Comparison of ENCODE assay signal across 1 cellular context in the genomic region with DNA sequence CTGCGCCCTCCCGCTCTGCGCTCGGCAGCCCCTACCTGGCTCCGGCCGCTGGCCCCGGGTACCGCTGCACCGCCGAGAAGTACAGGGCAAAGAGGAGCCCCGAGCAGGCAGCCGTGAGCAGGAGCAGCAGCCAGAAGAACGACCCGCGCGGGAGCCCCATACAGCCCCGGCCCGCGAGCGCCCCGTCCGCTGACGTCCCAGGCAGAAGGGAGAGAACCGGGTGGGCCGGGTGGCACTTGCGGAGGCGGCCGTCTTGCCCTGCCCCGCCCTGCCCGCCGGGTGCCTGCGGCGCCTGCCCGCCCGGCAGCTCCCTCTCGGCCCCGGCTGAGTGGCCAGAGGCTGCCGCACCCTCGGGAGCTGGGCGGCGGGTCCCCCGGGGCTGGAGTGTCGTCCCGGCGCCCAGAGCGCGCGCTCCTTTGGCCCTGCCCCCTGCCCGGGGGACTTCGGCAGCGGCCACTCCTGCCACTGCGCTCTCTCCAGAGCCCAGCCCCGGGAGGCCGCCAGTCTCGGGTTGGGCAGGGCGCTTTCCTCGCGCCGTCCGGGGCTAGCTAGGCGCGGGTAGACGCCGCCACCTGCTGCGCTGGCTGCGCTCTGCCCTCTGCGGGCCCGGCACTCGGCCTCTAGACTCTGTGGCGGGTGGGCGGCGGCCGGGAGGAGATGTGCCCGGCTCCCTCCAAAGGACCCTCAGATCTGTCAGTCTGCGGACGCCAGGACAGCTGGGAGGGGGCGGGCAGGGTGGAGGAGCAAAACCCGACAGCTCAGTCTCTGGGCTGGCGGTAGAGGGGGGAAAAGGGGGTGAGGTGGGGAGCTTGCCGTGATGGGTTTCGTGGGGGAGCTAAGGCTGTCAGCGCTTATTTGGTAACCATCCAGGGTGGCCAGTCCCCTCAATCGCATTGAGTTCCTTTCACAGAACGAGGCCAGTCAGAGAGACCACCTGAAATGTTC.
A peak's percentile ranks its signal among the peaks of the same experiment; 100 is the strongest.
TF ChIP-seq lines count a peak whose summit lies in the region.

A gene (minus strand): TSS at position 212 of the 945 bp plus-strand sequence. CDS start 52 bp downstream, at position 160.

TF ChIP-seq in HepG2, 621 proteins besides CTCF, POLR2A, EP300 and RAD21 (continued from another document and continues in another):
- TF ChIP-seq, protein P1, sequence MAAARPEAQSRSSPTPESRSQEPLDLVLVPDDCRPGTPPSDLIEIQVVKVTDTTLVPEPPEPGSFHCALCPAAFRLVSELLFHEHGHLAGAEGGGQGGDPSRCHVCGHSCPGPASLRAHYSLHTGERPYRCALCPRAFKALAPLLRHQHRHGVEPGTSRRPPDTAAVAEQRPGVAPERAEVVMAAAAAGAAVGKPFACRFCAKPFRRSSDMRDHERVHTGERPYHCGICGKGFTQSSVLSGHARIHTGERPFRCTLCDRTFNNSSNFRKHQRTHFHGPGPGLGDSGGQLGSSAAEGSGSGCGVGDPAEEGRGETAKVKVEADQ (CRISPR knock-in tag; IDR thresholded peaks at IDR 0.05; ENCODE audit: borderline replicate concordance): peak; percentile 75
- TF ChIP-seq, protein P2, sequence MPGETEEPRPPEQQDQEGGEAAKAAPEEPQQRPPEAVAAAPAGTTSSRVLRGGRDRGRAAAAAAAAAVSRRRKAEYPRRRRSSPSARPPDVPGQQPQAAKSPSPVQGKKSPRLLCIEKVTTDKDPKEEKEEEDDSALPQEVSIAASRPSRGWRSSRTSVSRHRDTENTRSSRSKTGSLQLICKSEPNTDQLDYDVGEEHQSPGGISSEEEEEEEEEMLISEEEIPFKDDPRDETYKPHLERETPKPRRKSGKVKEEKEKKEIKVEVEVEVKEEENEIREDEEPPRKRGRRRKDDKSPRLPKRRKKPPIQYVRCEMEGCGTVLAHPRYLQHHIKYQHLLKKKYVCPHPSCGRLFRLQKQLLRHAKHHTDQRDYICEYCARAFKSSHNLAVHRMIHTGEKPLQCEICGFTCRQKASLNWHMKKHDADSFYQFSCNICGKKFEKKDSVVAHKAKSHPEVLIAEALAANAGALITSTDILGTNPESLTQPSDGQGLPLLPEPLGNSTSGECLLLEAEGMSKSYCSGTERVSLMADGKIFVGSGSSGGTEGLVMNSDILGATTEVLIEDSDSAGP (CRISPR knock-in tag; IDR thresholded peaks at IDR 0.05; ENCODE audit: borderline replicate concordance): peak; percentile 48; the same call in 1 of the 2 replicates
- TF ChIP-seq PHF8 (CRISPR knock-in tag; IDR thresholded peaks at IDR 0.05) (peak; percentile 36; the same call in 1 of the 2 replicates), SOX6 (IDR thresholded peaks at IDR 0.05) (no peak), SOX6 (CRISPR knock-in tag; IDR thresholded peaks at IDR 0.05) (peak; percentile 64), MEIS2 (CRISPR knock-in tag; IDR thresholded peaks at IDR 0.05) (peak; percentile 64; the same call in 1 of the 2 replicates), ELF3 (CRISPR knock-in tag; IDR thresholded peaks at IDR 0.05) (peak; percentile 47), NR2C2 (CRISPR knock-in tag; IDR thresholded peaks at IDR 0.05; ENCODE audit: borderline replicate concordance) (0 out of 2 replicates have a peak, but pooled peaks have one; percentile 29), ZNF776 (CRISPR knock-in tag; IDR thresholded peaks at IDR 0.05) (peak; percentile 84), ZNF879 (CRISPR knock-in tag; IDR thresholded peaks at IDR 0.05) (0 out of 2 replicates have a peak, but pooled peaks have one; percentile 53), MED13 (CRISPR knock-in tag; IDR thresholded peaks at IDR 0.05) (no peak), RXRB (CRISPR knock-in tag; IDR thresholded peaks at IDR 0.05; ENCODE audit: borderline replicate concordance) (peak; percentile 47; the same call in 1 of the 2 replicates), ZNF232 (CRISPR knock-in tag; IDR thresholded peaks at IDR 0.05; ENCODE audit: borderline replicate concordance) (no peak), HNF4G (IDR thresholded peaks at IDR 0.05; ENCODE audit: borderline replicate concordance, low read depth, low read length) (no peak), HNF4G (CRISPR knock-in tag; IDR thresholded peaks at IDR 0.05; ENCODE audit: borderline replicate concordance, low read depth) (peak; percentile 16; the same call in 1 of the 2 replicates), ZNF235 (CRISPR knock-in tag; IDR thresholded peaks at IDR 0.05; ENCODE audit: borderline replicate concordance) (no peak), XRCC5 (optimal IDR thresholded peaks at IDR 0.05; ENCODE audit: low read length) (peak; percentile 49), PPARG (CRISPR knock-in tag; conservative IDR thresholded peaks at IDR 0.05) (0 out of 2 replicates have a peak, but pooled peaks have one; percentile 33), ZNF614 (CRISPR knock-in tag; IDR thresholded peaks at IDR 0.05; ENCODE audit: borderline replicate concordance) (peak; percentile 43; the same call in 1 of the 2 replicates), ZNF124 (CRISPR knock-in tag; IDR thresholded peaks at IDR 0.05) (peak; percentile 76; the same call in 1 of the 2 replicates), FOXC1 (CRISPR knock-in tag; IDR thresholded peaks at IDR 0.05; ENCODE audit: borderline replicate concordance) (0 out of 2 replicates have a peak, but pooled peaks have one; percentile 39)
- TF ChIP-seq, protein P3, sequence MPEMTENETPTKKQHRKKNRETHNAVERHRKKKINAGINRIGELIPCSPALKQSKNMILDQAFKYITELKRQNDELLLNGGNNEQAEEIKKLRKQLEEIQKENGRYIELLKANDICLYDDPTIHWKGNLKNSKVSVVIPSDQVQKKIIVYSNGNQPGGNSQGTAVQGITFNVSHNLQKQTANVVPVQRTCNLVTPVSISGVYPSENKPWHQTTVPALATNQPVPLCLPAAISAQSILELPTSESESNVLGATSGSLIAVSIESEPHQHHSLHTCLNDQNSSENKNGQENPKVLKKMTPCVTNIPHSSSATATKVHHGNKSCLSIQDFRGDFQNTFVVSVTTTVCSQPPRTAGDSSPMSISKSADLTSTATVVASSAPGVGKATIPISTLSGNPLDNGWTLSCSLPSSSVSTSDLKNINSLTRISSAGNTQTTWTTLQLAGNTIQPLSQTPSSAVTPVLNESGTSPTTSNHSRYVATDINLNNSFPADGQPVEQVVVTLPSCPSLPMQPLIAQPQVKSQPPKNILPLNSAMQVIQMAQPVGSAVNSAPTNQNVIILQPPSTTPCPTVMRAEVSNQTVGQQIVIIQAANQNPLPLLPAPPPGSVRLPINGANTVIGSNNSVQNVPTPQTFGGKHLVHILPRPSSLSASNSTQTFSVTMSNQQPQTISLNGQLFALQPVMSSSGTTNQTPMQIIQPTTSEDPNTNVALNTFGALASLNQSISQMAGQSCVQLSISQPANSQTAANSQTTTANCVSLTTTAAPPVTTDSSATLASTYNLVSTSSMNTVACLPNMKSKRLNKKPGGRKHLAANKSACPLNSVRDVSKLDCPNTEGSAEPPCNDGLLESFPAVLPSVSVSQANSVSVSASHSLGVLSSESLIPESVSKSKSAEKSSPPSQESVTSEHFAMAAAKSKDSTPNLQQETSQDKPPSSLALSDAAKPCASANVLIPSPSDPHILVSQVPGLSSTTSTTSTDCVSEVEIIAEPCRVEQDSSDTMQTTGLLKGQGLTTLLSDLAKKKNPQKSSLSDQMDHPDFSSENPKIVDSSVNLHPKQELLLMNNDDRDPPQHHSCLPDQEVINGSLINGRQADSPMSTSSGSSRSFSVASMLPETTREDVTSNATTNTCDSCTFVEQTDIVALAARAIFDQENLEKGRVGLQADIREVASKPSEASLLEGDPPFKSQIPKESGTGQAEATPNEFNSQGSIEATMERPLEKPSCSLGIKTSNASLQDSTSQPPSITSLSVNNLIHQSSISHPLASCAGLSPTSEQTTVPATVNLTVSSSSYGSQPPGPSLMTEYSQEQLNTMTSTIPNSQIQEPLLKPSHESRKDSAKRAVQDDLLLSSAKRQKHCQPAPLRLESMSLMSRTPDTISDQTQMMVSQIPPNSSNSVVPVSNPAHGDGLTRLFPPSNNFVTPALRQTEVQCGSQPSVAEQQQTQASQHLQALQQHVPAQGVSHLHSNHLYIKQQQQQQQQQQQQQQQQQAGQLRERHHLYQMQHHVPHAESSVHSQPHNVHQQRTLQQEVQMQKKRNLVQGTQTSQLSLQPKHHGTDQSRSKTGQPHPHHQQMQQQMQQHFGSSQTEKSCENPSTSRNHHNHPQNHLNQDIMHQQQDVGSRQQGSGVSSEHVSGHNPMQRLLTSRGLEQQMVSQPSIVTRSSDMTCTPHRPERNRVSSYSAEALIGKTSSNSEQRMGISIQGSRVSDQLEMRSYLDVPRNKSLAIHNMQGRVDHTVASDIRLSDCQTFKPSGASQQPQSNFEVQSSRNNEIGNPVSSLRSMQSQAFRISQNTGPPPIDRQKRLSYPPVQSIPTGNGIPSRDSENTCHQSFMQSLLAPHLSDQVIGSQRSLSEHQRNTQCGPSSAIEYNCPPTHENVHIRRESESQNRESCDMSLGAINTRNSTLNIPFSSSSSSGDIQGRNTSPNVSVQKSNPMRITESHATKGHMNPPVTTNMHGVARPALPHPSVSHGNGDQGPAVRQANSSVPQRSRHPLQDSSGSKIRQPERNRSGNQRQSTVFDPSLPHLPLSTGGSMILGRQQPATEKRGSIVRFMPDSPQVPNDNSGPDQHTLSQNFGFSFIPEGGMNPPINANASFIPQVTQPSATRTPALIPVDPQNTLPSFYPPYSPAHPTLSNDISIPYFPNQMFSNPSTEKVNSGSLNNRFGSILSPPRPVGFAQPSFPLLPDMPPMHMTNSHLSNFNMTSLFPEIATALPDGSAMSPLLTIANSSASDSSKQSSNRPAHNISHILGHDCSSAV (CRISPR knock-in tag; IDR thresholded peaks at IDR 0.05; ENCODE audit: borderline replicate concordance): no peak
- TF ChIP-seq, protein P4, sequence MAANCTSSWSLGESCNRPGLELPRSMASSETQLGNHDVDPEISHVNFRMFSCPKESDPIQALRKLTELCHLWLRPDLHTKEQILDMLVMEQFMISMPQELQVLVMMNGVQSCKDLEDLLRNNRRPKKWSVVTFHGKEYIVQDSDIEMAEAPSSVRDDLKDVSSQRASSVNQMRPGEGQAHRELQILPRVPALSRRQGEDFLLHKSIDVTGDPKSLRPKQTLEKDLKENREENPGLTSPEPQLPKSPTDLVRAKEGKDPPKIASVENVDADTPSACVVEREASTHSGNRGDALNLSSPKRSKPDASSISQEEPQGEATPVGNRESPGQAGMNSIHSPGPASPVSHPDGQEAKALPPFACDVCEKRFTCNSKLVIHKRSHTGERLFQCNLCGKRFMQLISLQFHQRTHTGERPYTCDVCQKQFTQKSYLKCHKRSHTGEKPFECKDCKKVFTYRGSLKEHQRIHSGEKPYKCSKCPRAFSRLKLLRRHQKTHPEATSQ (CRISPR knock-in tag; IDR thresholded peaks at IDR 0.05; ENCODE audit: borderline replicate concordance): no peak
- TF ChIP-seq, protein P5, sequence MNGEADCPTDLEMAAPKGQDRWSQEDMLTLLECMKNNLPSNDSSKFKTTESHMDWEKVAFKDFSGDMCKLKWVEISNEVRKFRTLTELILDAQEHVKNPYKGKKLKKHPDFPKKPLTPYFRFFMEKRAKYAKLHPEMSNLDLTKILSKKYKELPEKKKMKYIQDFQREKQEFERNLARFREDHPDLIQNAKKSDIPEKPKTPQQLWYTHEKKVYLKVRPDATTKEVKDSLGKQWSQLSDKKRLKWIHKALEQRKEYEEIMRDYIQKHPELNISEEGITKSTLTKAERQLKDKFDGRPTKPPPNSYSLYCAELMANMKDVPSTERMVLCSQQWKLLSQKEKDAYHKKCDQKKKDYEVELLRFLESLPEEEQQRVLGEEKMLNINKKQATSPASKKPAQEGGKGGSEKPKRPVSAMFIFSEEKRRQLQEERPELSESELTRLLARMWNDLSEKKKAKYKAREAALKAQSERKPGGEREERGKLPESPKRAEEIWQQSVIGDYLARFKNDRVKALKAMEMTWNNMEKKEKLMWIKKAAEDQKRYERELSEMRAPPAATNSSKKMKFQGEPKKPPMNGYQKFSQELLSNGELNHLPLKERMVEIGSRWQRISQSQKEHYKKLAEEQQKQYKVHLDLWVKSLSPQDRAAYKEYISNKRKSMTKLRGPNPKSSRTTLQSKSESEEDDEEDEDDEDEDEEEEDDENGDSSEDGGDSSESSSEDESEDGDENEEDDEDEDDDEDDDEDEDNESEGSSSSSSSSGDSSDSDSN (CRISPR knock-in tag; IDR thresholded peaks at IDR 0.05): peak; percentile 96
- TF ChIP-seq, protein P6, sequence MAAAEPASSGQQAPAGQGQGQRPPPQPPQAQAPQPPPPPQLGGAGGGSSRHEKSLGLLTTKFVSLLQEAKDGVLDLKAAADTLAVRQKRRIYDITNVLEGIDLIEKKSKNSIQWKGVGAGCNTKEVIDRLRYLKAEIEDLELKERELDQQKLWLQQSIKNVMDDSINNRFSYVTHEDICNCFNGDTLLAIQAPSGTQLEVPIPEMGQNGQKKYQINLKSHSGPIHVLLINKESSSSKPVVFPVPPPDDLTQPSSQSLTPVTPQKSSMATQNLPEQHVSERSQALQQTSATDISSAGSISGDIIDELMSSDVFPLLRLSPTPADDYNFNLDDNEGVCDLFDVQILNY (CRISPR knock-in tag; conservative IDR thresholded peaks at IDR 0.05): no peak; the same call in 1 of the 2 replicates
- TF ChIP-seq, protein P7, sequence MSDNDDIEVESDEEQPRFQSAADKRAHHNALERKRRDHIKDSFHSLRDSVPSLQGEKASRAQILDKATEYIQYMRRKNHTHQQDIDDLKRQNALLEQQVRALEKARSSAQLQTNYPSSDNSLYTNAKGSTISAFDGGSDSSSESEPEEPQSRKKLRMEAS (IDR thresholded peaks at IDR 0.05): peak; percentile 52; the same call in 1 of the 2 replicates
- TF ChIP-seq, protein P8, sequence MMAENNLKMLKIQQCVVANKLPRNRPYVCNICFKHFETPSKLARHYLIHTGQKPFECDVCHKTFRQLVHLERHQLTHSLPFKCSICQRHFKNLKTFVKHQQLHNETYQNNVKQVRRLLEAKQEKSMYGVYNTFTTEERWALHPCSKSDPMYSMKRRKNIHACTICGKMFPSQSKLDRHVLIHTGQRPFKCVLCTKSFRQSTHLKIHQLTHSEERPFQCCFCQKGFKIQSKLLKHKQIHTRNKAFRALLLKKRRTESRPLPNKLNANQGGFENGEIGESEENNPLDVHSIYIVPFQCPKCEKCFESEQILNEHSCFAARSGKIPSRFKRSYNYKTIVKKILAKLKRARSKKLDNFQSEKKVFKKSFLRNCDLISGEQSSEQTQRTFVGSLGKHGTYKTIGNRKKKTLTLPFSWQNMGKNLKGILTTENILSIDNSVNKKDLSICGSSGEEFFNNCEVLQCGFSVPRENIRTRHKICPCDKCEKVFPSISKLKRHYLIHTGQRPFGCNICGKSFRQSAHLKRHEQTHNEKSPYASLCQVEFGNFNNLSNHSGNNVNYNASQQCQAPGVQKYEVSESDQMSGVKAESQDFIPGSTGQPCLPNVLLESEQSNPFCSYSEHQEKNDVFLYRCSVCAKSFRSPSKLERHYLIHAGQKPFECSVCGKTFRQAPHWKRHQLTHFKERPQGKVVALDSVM (CRISPR knock-in tag; IDR thresholded peaks at IDR 0.05): peak; percentile 70
